ENCODE assay signal across 1 cellular context in genomic region chr12:11836964-11837286, GRCh38.
TF ChIP-seq lines count a peak whose summit lies in the region.

No MANE protein-coding gene starts in this region.

TF ChIP-seq in HepG2, 621 proteins besides CTCF, POLR2A, EP300 and RAD21 (continued from another document):
- TF ChIP-seq ZSCAN5A (CRISPR knock-in tag; IDR thresholded peaks at IDR 0.05; ENCODE audit: borderline replicate concordance) (no peak), FOSL2 (CRISPR knock-in tag; IDR thresholded peaks at IDR 0.05) (no peak), E2F1 (CRISPR knock-in tag; IDR thresholded peaks at IDR 0.05) (no peak), NKX3-1 (CRISPR knock-in tag; IDR thresholded peaks at IDR 0.05) (no peak)
